Comparison of ENCODE assay signal across 1 cellular context in genomic region chr14:36625014-36625413, GRCh38.
TF ChIP-seq lines count a peak whose summit lies in the region.

No MANE protein-coding gene starts in this region.

TF ChIP-seq in HepG2, 621 proteins besides CTCF, POLR2A, EP300 and RAD21 (continued from another document):
- TF ChIP-seq SIX1 (CRISPR knock-in tag; IDR thresholded peaks at IDR 0.05; ENCODE audit: borderline replicate concordance) (no peak), PHB2 (IDR thresholded peaks at IDR 0.05; ENCODE audit: partially characterized antibody) (no peak), HOXA7 (CRISPR knock-in tag; IDR thresholded peaks at IDR 0.05) (no peak), GLMP (CRISPR knock-in tag; IDR thresholded peaks at IDR 0.05; ENCODE audit: borderline replicate concordance) (0 out of 2 replicates have a peak, but pooled peaks have one; percentile 19), IKZF4 (CRISPR knock-in tag; IDR thresholded peaks at IDR 0.05; ENCODE audit: borderline replicate concordance, low read depth, not compliant biosample characterization) (no peak), KAT7 (CRISPR knock-in tag; IDR thresholded peaks at IDR 0.05; ENCODE audit: borderline replicate concordance) (no peak), ATF7 (IDR thresholded peaks at IDR 0.05) (no peak), ATF7 (CRISPR knock-in tag; IDR thresholded peaks at IDR 0.05) (no peak), CBX5 (CRISPR knock-in tag; IDR thresholded peaks at IDR 0.05; ENCODE audit: borderline replicate concordance) (no peak), HNRNPK (IDR thresholded peaks at IDR 0.05; ENCODE audit: low read depth, low read length, poor library complexity, severe bottlenecking) (no peak), NCOA2 (CRISPR knock-in tag; IDR thresholded peaks at IDR 0.05) (0 out of 2 replicates have a peak, but pooled peaks have one; percentile 14), ZBTB8A (CRISPR knock-in tag; IDR thresholded peaks at IDR 0.05; ENCODE audit: borderline replicate concordance, low read depth) (no peak), GTF2F1 (IDR thresholded peaks at IDR 0.05; ENCODE audit: low read length) (no peak), NR2F1 (CRISPR knock-in tag; IDR thresholded peaks at IDR 0.05) (0 out of 4 replicates have a peak, but pooled peaks of 1 of the 2 experiments have one; percentile 33), ZFYVE20 (CRISPR knock-in tag; IDR thresholded peaks at IDR 0.05; ENCODE audit: borderline replicate concordance, low read depth) (no peak), FUBP1 (CRISPR knock-in tag; IDR thresholded peaks at IDR 0.05; ENCODE audit: borderline replicate concordance) (no peak), THAP11 (CRISPR knock-in tag; IDR thresholded peaks at IDR 0.05) (no peak), ELF3 (CRISPR knock-in tag; IDR thresholded peaks at IDR 0.05) (0 out of 2 replicates have a peak, but pooled peaks have one; percentile 36), TCF7 (IDR thresholded peaks at IDR 0.05; ENCODE audit: low read depth) (no peak), ZNF12 (CRISPR knock-in tag; IDR thresholded peaks at IDR 0.05) (no peak), EEA1 (CRISPR knock-in tag; IDR thresholded peaks at IDR 0.05; ENCODE audit: borderline replicate concordance) (no peak), POLR2AphosphoS2 (IDR thresholded peaks at IDR 0.05; ENCODE audit: low read depth, low read length) (no peak), XBP1 (CRISPR knock-in tag; IDR thresholded peaks at IDR 0.05) (no peak), TEAD3 (CRISPR knock-in tag; optimal IDR thresholded peaks at IDR 0.05; ENCODE audit: borderline replicate concordance) (peak; percentile 12), ZNF331 (CRISPR knock-in tag; IDR thresholded peaks at IDR 0.05) (peak; percentile 48; the same call in 1 of the 2 replicates), ZNF563 (CRISPR knock-in tag; IDR thresholded peaks at IDR 0.05) (no peak), ZNF770 (CRISPR knock-in tag; IDR thresholded peaks at IDR 0.05) (no peak), RARA (CRISPR knock-in tag; IDR thresholded peaks at IDR 0.05) (0 out of 2 replicates have a peak, but pooled peaks have one; percentile 32), FOXK1 (CRISPR knock-in tag; IDR thresholded peaks at IDR 0.05; ENCODE audit: borderline replicate concordance, low read depth) (peak; percentile 65; the same call in 1 of the 2 replicates)
